Comparison of ENCODE assay signal across 10 cellular contexts in genomic region chr17:59791603-59792457, GRCh38.
DNase-seq lines count a peak whose midpoint lies in the region; ATAC-seq and TF ChIP-seq lines count a peak whose summit lies in the region.
"Had no signal": no experiment of that assay in that cellular context is flagged by ENCODE, and none has a peak within 500 bp of the region (broad histone marks: within the 10 kb centered on the region; RNA-seq: fewer than 3 reads in every experiment).

No MANE protein-coding gene starts in this region.

- no peak for TF ChIP-seq EP300 in transverse colon (IDR thresholded peaks at IDR 0.05; ENCODE audit: low read depth)

- no peak for TF ChIP-seq CTCF in adrenal gland (IDR thresholded peaks at IDR 0.05)
- no peak for TF ChIP-seq CTCF in right lobe of liver (IDR thresholded peaks at IDR 0.05)
- no peak for TF ChIP-seq CTCF in transverse colon (IDR thresholded peaks at IDR 0.05)

- no peaks in the 10 kb centered on the region for H3K9me3 Mint-ChIP-seq in activated naive CD4-positive, alpha-beta T cell treated with anti-CD3 and anti-CD28 coated beads, Interleukin-2, amount 10 ng/mL, durations not matched to agents 7 days and 5 days
- H3K9me3 Mint-ChIP-seq: CD8-positive, alpha-beta T cell had no signal

- ATAC-seq in right lobe of liver (peak; percentile 21 to 52 (median 31)), HG02981 (IDR thresholded peaks at IDR 0.05; ENCODE audit: unreplicated experiment) (no peak)
- ATAC-seq: CD8-positive, alpha-beta T cell had no signal

- H3K27ac ChIP-seq in adrenal gland (peak overlapping the region; percentile 1 to 83 (median 47)), right lobe of liver (peak overlapping the region in 2 of 3 donors; percentile 6 to 20), transverse colon (peak overlapping the region; percentile 20 to 50 (median 40))

- H3K4me3 Mint-ChIP-seq in activated naive CD4-positive, alpha-beta T cell treated with anti-CD3 and anti-CD28 coated beads, Interleukin-2, amount 10 ng/mL, durations not matched to agents 7 days and 5 days: no peak overlapping the region
- H3K4me3 Mint-ChIP-seq: CD8-positive, alpha-beta T cell had no signal

- CTCF ChIA-PET in activated naive CD4-positive, alpha-beta T cell treated with anti-CD3 and anti-CD28 coated beads, Interleukin-2, amount 10 ng/mL, durations not matched to agents 7 days and 5 days (lab: Charles Lee): interaction anchor here (0.6 kb wide), 1 partner anchor 27 kb away, joined by 3 read pairs; no protein-coding TSS in a partner anchor

- no peaks in the 10 kb centered on the region for H3K36me3 ChIP-seq in adrenal gland (replicated peaks in 1 of 2)
- no peaks in the 10 kb centered on the region for H3K36me3 ChIP-seq in right lobe of liver
- H3K36me3 ChIP-seq in transverse colon: peaks cover 0 to 9% (median 0%) of the 10 kb centered on the region in 4 donors

- H3K4me3 ChIP-seq in adrenal gland: no peak overlapping the region
- H3K4me3 ChIP-seq in right lobe of liver: no peak overlapping the region
- H3K4me3 ChIP-seq in transverse colon: no peak overlapping the region

- H3K27me3 ChIP-seq in adrenal gland (no peaks in the 10 kb centered on the region), right lobe of liver (no peaks in the 10 kb centered on the region), transverse colon (no peaks in the 10 kb centered on the region)

- no peak for TF ChIP-seq POLR2A in adrenal gland (IDR thresholded peaks at IDR 0.05)
- no peak for TF ChIP-seq POLR2A in right lobe of liver (IDR thresholded peaks at IDR 0.05)
- TF ChIP-seq POLR2A in transverse colon (IDR thresholded peaks at IDR 0.05): no peak

- H3K36me3 Mint-ChIP-seq in activated naive CD4-positive, alpha-beta T cell treated with anti-CD3 and anti-CD28 coated beads, Interleukin-2, amount 10 ng/mL, durations not matched to agents 7 days and 5 days: peaks cover 36% of the 10 kb centered on the region

- no peak for DNase-seq in activated naive CD4-positive, alpha-beta T cell treated with anti-CD3 and anti-CD28 coated beads, Interleukin-2, amount 10 ng/mL, durations not matched to agents 7 days and 5 days
- no peak for DNase-seq in activated naive CD4-positive, alpha-beta T cell (lab: John Stamatoyannopoulos, UW)
- DNase-seq in adrenal gland (no peak), right lobe of liver (no peak), transverse colon (no peak), NCI-H526 treated with DMSO at 0.1 percent for 48 hours (lab: John Stamatoyannopoulos, UW) (no peak), RPMI8226 (no peak)
- DNase-seq: CD8-positive, alpha-beta T cell; NCI-H1694 had no signal

- H3K27me3 Mint-ChIP-seq in activated naive CD4-positive, alpha-beta T cell treated with anti-CD3 and anti-CD28 coated beads, Interleukin-2, amount 10 ng/mL, durations not matched to agents 7 days and 5 days: no peaks in the 10 kb centered on the region

- H3K4me1 ChIP-seq in adrenal gland (replicated peaks in 1 of 2) (peaks cover 8 to 46% of the 10 kb centered on the region in 2 donors), right lobe of liver (peaks cover 0 to 9% (median 5%) of the 10 kb centered on the region in 4 donors), transverse colon (peaks cover 9 to 22% (median 13%) of the 10 kb centered on the region in 4 donors)

- intact Hi-C loops in adrenal gland (cut with DNase I) (no loop called here), right lobe of liver (cut with DNase I) (no loop called here), transverse colon (cut with DNase I; ENCODE audit: low total_unique reads) (no loop called here)

- 82 to 86% (median 84%) methylated on average over 7 of the region's 7 CpGs for WGBS in adrenal gland, 4 donors
- WGBS in right lobe of liver (ENCODE audit: insufficient coverage, low coverage, low lambda C conversion rate, missing lambda C conversion rate): 86% methylated on average over 7 of the region's 7 CpGs
- WGBS in transverse colon (ENCODE audit: low coverage in 1 of 2), 2 donors: 90 to 92% methylated on average over 6 to 7 of the region's 7 CpGs

- peak overlapping the region; percentile 55 for H3K27ac Mint-ChIP-seq in activated naive CD4-positive, alpha-beta T cell treated with anti-CD3 and anti-CD28 coated beads, Interleukin-2, amount 10 ng/mL, durations not matched to agents 7 days and 5 days
- H3K27ac Mint-ChIP-seq: CD8-positive, alpha-beta T cell had no signal

- in situ Hi-C loops in transverse colon (cut with MboI; ENCODE audit: low pct_ligation_motif_present in 1 of 4, low pct_unique_long_range_greater_than_20kb in 1 of 4, low sequenced_read_pairs in 3 of 4): no loop called here

- no peaks in the 10 kb centered on the region for H3K9me3 ChIP-seq in adrenal gland (replicated peaks in 1 of 3)
- H3K9me3 ChIP-seq in right lobe of liver: no peaks in the 10 kb centered on the region
- no peaks in the 10 kb centered on the region for H3K9me3 ChIP-seq in transverse colon

- H3K4me1 Mint-ChIP-seq in activated naive CD4-positive, alpha-beta T cell treated with anti-CD3 and anti-CD28 coated beads, Interleukin-2, amount 10 ng/mL, durations not matched to agents 7 days and 5 days: peaks cover 48% of the 10 kb centered on the region
